In genomic region chr11:116654526-116654925, GRCh38 we compare ENCODE assay signal across 26 cellular contexts.
"Had no signal": no experiment of that assay in that cellular context is flagged by ENCODE, and none has a peak within 500 bp of the region (broad histone marks: within the 10 kb centered on the region; RNA-seq: fewer than 3 reads in every experiment).

No MANE protein-coding gene starts in this region.

- FAIRE-seq: TTC549 had no signal

- H3K4me3 ChIP-seq: ascending aorta had no signal

- ATAC-seq: activated CD8-positive, alpha-beta memory T cell treated with anti-CD3 and anti-CD28 coated beads, Interleukin-2, amount 10 ng/mL, durations not matched to agents 7 days and 5 days; activated CD8-positive, alpha-beta T cell treated with anti-CD3 and anti-CD28 coated beads, Interleukin-2, amount 10 ng/mL, durations not matched to agents 7 days and 5 days; activated naive CD8-positive, alpha-beta T cell treated with anti-CD3 and anti-CD28 coated beads, Interleukin-2, amount 50 U/mL, for 24 hours had no signal

- H3K27me3 ChIP-seq: ascending aorta had no signal

- H3K36me3 ChIP-seq: ascending aorta had no signal

- DNase-seq: activated B cell treated with CpG ODN at 0.5 μM for 24 hours; activated CD4-positive, alpha-beta memory T cell treated with anti-CD3 and anti-CD28 coated beads, Interleukin-2, amount 10 ng/mL, durations not matched to agents 7 days and 5 days; activated CD4-positive, alpha-beta T cell treated with anti-CD3 and anti-CD28 coated beads for 4 hours; activated CD4-positive, alpha-beta T cell treated with anti-CD3 and anti-CD28 coated beads, Interleukin-2, amount 10 ng/mL, durations not matched to agents 7 days and 5 days; activated CD4-positive, alpha-beta T cell treated with anti-CD3 and anti-CD28 coated beads, Interleukin-2, amount 50 U/mL, for 48 hours; activated CD4-positive, CD25-positive, alpha-beta regulatory T cell treated with anti-CD3 and anti-CD28 coated beads, Interleukin-2, amount 50 U/mL, for 72 hours; activated CD8-positive, alpha-beta memory T cell treated with anti-CD3 and anti-CD28 coated beads for 24 hours; activated CD8-positive, alpha-beta memory T cell treated with anti-CD3 and anti-CD28 coated beads, Interleukin-2, amount 10 ng/mL, durations not matched to agents 7 days and 5 days; activated CD8-positive, alpha-beta memory T cell treated with anti-CD3 and anti-CD28 coated beads, Interleukin-2, amount 50 U/mL, for 48 hours; activated CD8-positive, alpha-beta T cell treated with anti-CD3 and anti-CD28 coated beads, Interleukin-2, amount 10 ng/mL, durations not matched to agents 7 days and 5 days; activated effector memory CD4-positive, alpha-beta T cell treated with Interleukin-2 at 50 U/mL for 16 hours; activated gamma-delta T cell; activated naive CD4-positive, alpha-beta T cell treated with anti-CD3 and anti-CD28 coated beads, Interleukin-2, amount 10 ng/mL, durations not matched to agents 7 days and 5 days; activated naive CD4-positive, alpha-beta T cell treated with Interleukin-2 at 50 U/mL for 16 hours; activated naive CD8-positive, alpha-beta T cell treated with anti-CD3 and anti-CD28 coated beads, Interleukin-2, amount 10 ng/mL, durations not matched to agents 7 days and 5 days; activated naive CD8-positive, alpha-beta T cell treated with anti-CD3 and anti-CD28 coated beads, Interleukin-2, amount 50 U/mL, for 24 hours; activated T-cell treated with anti-CD3 and anti-CD28 coated beads, Interleukin-2, amount 50 U/mL, for 24 hours; activated T-cell treated with anti-CD3 and anti-CD28 coated beads, Interleukin-2, amount 50 U/mL, for 48 hours; amygdala; anterior cingulate cortex; central memory CD4-positive, alpha-beta T cell; T-helper 1 cell; T-helper 2 cell; T-helper 9 cell had no signal
